8 cellular contexts compared by ENCODE assay signal in genomic region chr14:94355191-94355794, GRCh38. TPM values are rescaled to one million over a fixed set of nuclear protein-coding genes. Genes with fewer than 3 reads are reported as not detected.
A peak's percentile ranks its signal among the peaks of the same experiment; 100 is the strongest.
DNase-seq lines count a peak whose midpoint lies in the region; ATAC-seq and TF ChIP-seq lines count a peak whose summit lies in the region.

No MANE protein-coding gene starts in this region.

- WGBS in liver, result 12% methylated on average over 15 of the region's 15 CpGs

- TF ChIP-seq RAD21 in liver (IDR thresholded peaks at IDR 0.05), result peak; percentile 70 to 77

- peaks cover 9 to 20% (median 12%) of the 10 kb centered on the region in 4 donors for H3K4me1 ChIP-seq in liver (ENCODE audit: control insufficient read depth in 4 of 4, insufficient read depth in 4 of 4, low read length in 3 of 4)

- H3K9ac ChIP-seq in liver (ENCODE audit: low read depth in 1 of 2, low read length in 2 of 2), result peak overlapping the region in 1 of 2 donors; percentile 7

- peak; percentile 66 for DNase-seq in AG20443 (ENCODE audit: low spot score)
- peak; percentile 60 to 78 for DNase-seq in cardiac fibroblast (ENCODE audit: low read depth in 2 of 2)
- no peak for DNase-seq in SKM-1 (lab: John Stamatoyannopoulos, UW; ENCODE audit: unreplicated experiment)
- no peak for DNase-seq in stimulated activated naive CD4-positive, alpha-beta T cell (lab: John Stamatoyannopoulos, UW)

- ATAC-seq in HG02885 (IDR thresholded peaks at IDR 0.05; ENCODE audit: poor library complexity, unreplicated experiment), result peak; percentile 41
- ATAC-seq in GM21526 (IDR thresholded peaks at IDR 0.05; ENCODE audit: low FRiP score, unreplicated experiment), result no peak
- ATAC-seq in GM18873 (IDR thresholded peaks at IDR 0.05; ENCODE audit: low FRiP score, unreplicated experiment), result no peak

- H3K36me3 ChIP-seq in liver (ENCODE audit: control insufficient read depth in 4 of 4, insufficient read depth in 3 of 4, low read depth in 1 of 4, low read length in 3 of 4), result no peaks in the 10 kb centered on the region

- peak overlapping the region; percentile 55 to 82 for H3K27ac ChIP-seq in liver (ENCODE audit: low read depth in 1 of 2, low read length in 2 of 2)

- no peaks in the 10 kb centered on the region for H3K27me3 ChIP-seq in liver (ENCODE audit: control insufficient read depth in 4 of 4, insufficient read depth in 4 of 4, low read length in 3 of 4)

- no peak overlapping the region for H3K4me3 ChIP-seq in cardiac fibroblast (replicated peaks in 1 of 2; ENCODE audit: low read depth in 2 of 2, low read length in 2 of 2)
- H3K4me3 ChIP-seq in liver (ENCODE audit: low read depth in 1 of 3, low read length in 3 of 3), result peak overlapping the region in 2 of 3 donors; percentile 36 to 46

- TF ChIP-seq CTCF in cardiac fibroblast (IDR thresholded peaks at IDR 0.05; ENCODE audit: low read depth, low read length), result peak; percentile 43
- peak; percentile 44 for TF ChIP-seq CTCF in liver (IDR thresholded peaks at IDR 0.05; ENCODE audit: low read depth, low read length, missing input control)

- H3K9me3 ChIP-seq in liver (ENCODE audit: control insufficient read depth in 4 of 4, low read length in 3 of 4), result no peaks in the 10 kb centered on the region

TF ChIP-seq in liver, 16 proteins besides CTCF, POLR2A, EP300 and RAD21:
- TF ChIP-seq JUND (IDR thresholded peaks at IDR 0.05) (peak in 1 of 2 donors; percentile 63), HNF4A (conservative IDR thresholded peaks at IDR 0.05) (peak; percentile 62 to 73), HNF4G (IDR thresholded peaks at IDR 0.05) (no peak), GABPA (IDR thresholded peaks at IDR 0.05 in 1 of 2, conservative IDR thresholded peaks at IDR 0.05 in 1 of 2) (no peak), SP1 (IDR thresholded peaks at IDR 0.05) (peak; percentile 68), TAF1 (conservative IDR thresholded peaks at IDR 0.05) (no peak), ATF3 (IDR thresholded peaks at IDR 0.05) (no peak), NR2F2 (IDR thresholded peaks at IDR 0.05) (peak; percentile 10), FOXA2 (IDR thresholded peaks at IDR 0.05) (no peak), ZBTB33 (IDR thresholded peaks at IDR 0.05) (peak; percentile 48), YY1 (IDR thresholded peaks at IDR 0.05) (peak; percentile 58), RXRA (IDR thresholded peaks at IDR 0.05) (peak; percentile 86 to 92), EGR1 (IDR thresholded peaks at IDR 0.05; ENCODE audit: low read depth in 2 of 2) (peak; percentile 94 to 96), FOXA1 (IDR thresholded peaks at IDR 0.05) (no peak)
- TF ChIP-seq, protein P1, sequence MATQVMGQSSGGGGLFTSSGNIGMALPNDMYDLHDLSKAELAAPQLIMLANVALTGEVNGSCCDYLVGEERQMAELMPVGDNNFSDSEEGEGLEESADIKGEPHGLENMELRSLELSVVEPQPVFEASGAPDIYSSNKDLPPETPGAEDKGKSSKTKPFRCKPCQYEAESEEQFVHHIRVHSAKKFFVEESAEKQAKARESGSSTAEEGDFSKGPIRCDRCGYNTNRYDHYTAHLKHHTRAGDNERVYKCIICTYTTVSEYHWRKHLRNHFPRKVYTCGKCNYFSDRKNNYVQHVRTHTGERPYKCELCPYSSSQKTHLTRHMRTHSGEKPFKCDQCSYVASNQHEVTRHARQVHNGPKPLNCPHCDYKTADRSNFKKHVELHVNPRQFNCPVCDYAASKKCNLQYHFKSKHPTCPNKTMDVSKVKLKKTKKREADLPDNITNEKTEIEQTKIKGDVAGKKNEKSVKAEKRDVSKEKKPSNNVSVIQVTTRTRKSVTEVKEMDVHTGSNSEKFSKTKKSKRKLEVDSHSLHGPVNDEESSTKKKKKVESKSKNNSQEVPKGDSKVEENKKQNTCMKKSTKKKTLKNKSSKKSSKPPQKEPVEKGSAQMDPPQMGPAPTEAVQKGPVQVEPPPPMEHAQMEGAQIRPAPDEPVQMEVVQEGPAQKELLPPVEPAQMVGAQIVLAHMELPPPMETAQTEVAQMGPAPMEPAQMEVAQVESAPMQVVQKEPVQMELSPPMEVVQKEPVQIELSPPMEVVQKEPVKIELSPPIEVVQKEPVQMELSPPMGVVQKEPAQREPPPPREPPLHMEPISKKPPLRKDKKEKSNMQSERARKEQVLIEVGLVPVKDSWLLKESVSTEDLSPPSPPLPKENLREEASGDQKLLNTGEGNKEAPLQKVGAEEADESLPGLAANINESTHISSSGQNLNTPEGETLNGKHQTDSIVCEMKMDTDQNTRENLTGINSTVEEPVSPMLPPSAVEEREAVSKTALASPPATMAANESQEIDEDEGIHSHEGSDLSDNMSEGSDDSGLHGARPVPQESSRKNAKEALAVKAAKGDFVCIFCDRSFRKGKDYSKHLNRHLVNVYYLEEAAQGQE (IDR thresholded peaks at IDR 0.05), result peak; percentile 49
- TF ChIP-seq, protein P2, sequence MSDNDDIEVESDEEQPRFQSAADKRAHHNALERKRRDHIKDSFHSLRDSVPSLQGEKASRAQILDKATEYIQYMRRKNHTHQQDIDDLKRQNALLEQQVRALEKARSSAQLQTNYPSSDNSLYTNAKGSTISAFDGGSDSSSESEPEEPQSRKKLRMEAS (IDR thresholded peaks at IDR 0.05), result peak; percentile 62

RNA-seq across cellular contexts. Expression of gene SERPINA2, which starts 11.2 kb away (rescaled TPM):
- total RNA-seq in liver, result not detected
- not detected for polyA plus RNA-seq in liver

RNA-seq across cellular contexts. Expression of gene SERPINA6, which starts 32.2 kb away (rescaled TPM):
- total RNA-seq in liver, result 100 to 1,000 TPM; 188 to 330 TPM
- 100 to 1,000 TPM; 327 to 357 TPM for polyA plus RNA-seq in liver

RNA-seq across cellular contexts. Expression of gene SERPINA1, which starts 33.1 kb away (rescaled TPM):
- over 10,000 TPM; 10,220 to 22,719 TPM for total RNA-seq in liver
- over 10,000 TPM; 28,447 to 47,972 TPM for polyA plus RNA-seq in liver

Comparison
In these comparisons a context has a peak if more than half of its experiments do, and no peak if none do; other contexts are left out.
1. DNase-seq: peak in AG20443 (single experiment) and cardiac fibroblast (2 of 2); none in SKM-1 (single experiment) and stimulated activated naive CD4-positive, alpha-beta T cell (0 of 6).
2. H3K4me3 ChIP-seq: peak in liver (2 of 3); none in cardiac fibroblast (0 of 2).